In genomic region chr1:55479970-55480369, GRCh38 we compare ENCODE assay signal across 20 cellular contexts.
A peak's percentile ranks its signal among the peaks of the same experiment; 100 is the strongest.
DNase-seq lines count a peak whose midpoint lies in the region; ATAC-seq, FAIRE-seq and TF ChIP-seq lines count a peak whose summit lies in the region.
"Had no signal": no experiment of that assay in that cellular context is flagged by ENCODE, and none has a peak within 500 bp of the region (broad histone marks: within the 10 kb centered on the region; RNA-seq: fewer than 3 reads in every experiment).

No MANE protein-coding gene starts in this region.

- no peaks in the 10 kb centered on the region for H3K9me3 Mint-ChIP-seq in activated T-helper 1 cell treated with anti-CD3 and anti-CD28 coated beads, Interleukin-12 subunit alpha, Interleukin-12 subunit beta, Interleukin-2, Interleukin-4 antibody, amounts not matched to agents 30 ng/mL and 10 ng/mL and 1 ng/mL, durations not matched to agents 14 hours and 24 hours and 36 hours
- H3K9me3 Mint-ChIP-seq: CD14-positive monocyte had no signal

- no peak for DNase-seq in A549 (ENCODE audit: low read depth in 1 of 2, low spot score in 1 of 2)
- DNase-seq in NCI-H82 (lab: John Stamatoyannopoulos, UW): peak; percentile 42
- DNase-seq in K562 (ENCODE audit: extremely low read depth in 1 of 4, low spot score in 3 of 4): no peak
- no peak for DNase-seq in osteoblast (ENCODE audit: insufficient read length, low spot score, missing footprints)
- DNase-seq in NCI-H345 treated with DMSO at 0.1 percent for 48 hours (lab: John Stamatoyannopoulos, UW; ENCODE audit: unreplicated experiment): no peak
- no peak for DNase-seq in left lung
- no peak for DNase-seq in activated T-helper 1 cell treated with anti-CD3 and anti-CD28 coated beads, Interleukin-12 subunit alpha, Interleukin-12 subunit beta, Interleukin-2, Interleukin-4 antibody, amounts not matched to agents 30 ng/mL and 10 ng/mL and 1 ng/mL, durations not matched to agents 14 hours and 24 hours and 36 hours (ENCODE audit: low spot score)
- DNase-seq: EL, GF-D8, NCI-H1105, NCI-H146, NCI-H2029, NCI-H2227 treated with DMSO at 0.1 percent for 48 hours, NCI-H510A treated with DMSO at 0.1 percent for 48 hours, NCI-H774, PC-3, SHP77 had no signal

- H3K4me2 ChIP-seq in A549 (no peak overlapping the region), K562 (ENCODE audit: insufficient read depth, low read length) (no peak overlapping the region), osteoblast (ENCODE audit: insufficient read depth, low read length) (no peak overlapping the region)

- H3K4me1 ChIP-seq in A549 (peaks cover 20% of the 10 kb centered on the region), K562 (replicated peaks in 1 of 2; ENCODE audit: control insufficient read depth in 2 of 2, insufficient read depth in 2 of 2, low read length in 2 of 2) (peaks cover 4 to 5% of the 10 kb centered on the region in 2 experiments; a peak in 4 of 5 replicates), osteoblast (ENCODE audit: insufficient read depth, low read length) (peaks cover 6% of the 10 kb centered on the region), left lung (peaks cover 4 to 16% of the 10 kb centered on the region in 2 donors)

- H4K20me1 ChIP-seq in K562 (replicated peaks; ENCODE audit: control insufficient read depth, insufficient read depth, low read length) (no peaks in the 10 kb centered on the region), osteoblast (ENCODE audit: insufficient read depth, low read length) (no peaks in the 10 kb centered on the region)

- no TSS peak for BruUV-seq in K562 (replicated peaks; lab: Mats Ljungman, UMichigan)

- H3K4me3 Mint-ChIP-seq in activated T-helper 1 cell treated with anti-CD3 and anti-CD28 coated beads, Interleukin-12 subunit alpha, Interleukin-12 subunit beta, Interleukin-2, Interleukin-4 antibody, amounts not matched to agents 30 ng/mL and 10 ng/mL and 1 ng/mL, durations not matched to agents 14 hours and 24 hours and 36 hours: no peak overlapping the region
- H3K4me3 Mint-ChIP-seq: B cell, CD14-positive monocyte had no signal

- no peak for FAIRE-seq in A549 (lab: Jason Lieb, UNC)
- FAIRE-seq in K562 (lab: Jason Lieb, UNC): no peak
- FAIRE-seq: A204.1 had no signal

- H2AFZ ChIP-seq in K562 (ENCODE audit: low read depth, low read length) (no peak overlapping the region), osteoblast (ENCODE audit: low read length) (peak overlapping the region; percentile 0)

- H3K27me3 ChIP-seq in K562 (ENCODE audit: control insufficient read depth in 2 of 2, insufficient read depth in 2 of 2, low read length in 2 of 2) (no peaks in the 10 kb centered on the region), osteoblast (ENCODE audit: insufficient read depth, low read length) (no peaks in the 10 kb centered on the region), left lung (no peaks in the 10 kb centered on the region)

- TF ChIP-seq RAD21 in A549 (conservative IDR thresholded peaks at IDR 0.05 in 1 of 2, IDR thresholded peaks at IDR 0.05 in 1 of 2) (no peak), K562 (CRISPR knock-in tag; conservative IDR thresholded peaks at IDR 0.05 in 1 of 2, IDR thresholded peaks at IDR 0.05 in 1 of 2) (no peak)

- intact Hi-C loops in K562 (cut with micrococcal nuclease) (loop anchor here (5.0 kb wide), 1 partner anchor 193 kb away; no protein-coding TSS in a partner anchor), left lung (cut with DNase I) (no loop called here)
- intact Hi-C loops in activated T-helper 1 cell treated with anti-CD3 and anti-CD28 coated beads, Interleukin-12 subunit alpha, Interleukin-12 subunit beta, Interleukin-2, Interleukin-4 antibody, amounts not matched to agents 30 ng/mL and 10 ng/mL and 1 ng/mL, durations not matched to agents 14 hours and 24 hours and 36 hours (cut with micrococcal nuclease): no loop called here

- TF ChIP-seq POLR2A in A549 (IDR thresholded peaks at IDR 0.05; ENCODE audit: low read length): no peak
- TF ChIP-seq POLR2A in K562 (conservative IDR thresholded peaks at IDR 0.05): no peak

- H3K9ac ChIP-seq in K562 (ENCODE audit: insufficient read depth in 1 of 2, low read depth in 2 of 2, low read length in 2 of 2): no peak overlapping the region

- no peaks in the 10 kb centered on the region for H3K9me1 ChIP-seq in K562 (ENCODE audit: control insufficient read depth, insufficient read depth, low read length)

- no peaks in the 10 kb centered on the region for H3K36me3 ChIP-seq in K562 (ENCODE audit: control insufficient read depth, insufficient read depth, low read length)
- no peaks in the 10 kb centered on the region for H3K36me3 ChIP-seq in osteoblast (ENCODE audit: insufficient read depth, low read length)
- no peaks in the 10 kb centered on the region for H3K36me3 ChIP-seq in left lung

- TF ChIP-seq CTCF in A549 (IDR thresholded peaks at IDR 0.05) (no peak), K562 (IDR thresholded peaks at IDR 0.05 in 2 of 3, conservative IDR thresholded peaks at IDR 0.05 in 1 of 3; ENCODE audit: insufficient read depth in 2 of 3, low read depth in 1 of 3, low read length in 3 of 3) (no peak), osteoblast (IDR thresholded peaks at IDR 0.05; ENCODE audit: extremely low read depth, low read depth, low read length) (no peak), left lung (IDR thresholded peaks at IDR 0.05) (no peak)

- no peaks in the 10 kb centered on the region for H3K4me1 Mint-ChIP-seq in activated T-helper 1 cell treated with anti-CD3 and anti-CD28 coated beads, Interleukin-12 subunit alpha, Interleukin-12 subunit beta, Interleukin-2, Interleukin-4 antibody, amounts not matched to agents 30 ng/mL and 10 ng/mL and 1 ng/mL, durations not matched to agents 14 hours and 24 hours and 36 hours (ENCODE audit: low read depth)
- H3K4me1 Mint-ChIP-seq: B cell, CD14-positive monocyte had no signal

- peaks cover 4% of the 10 kb centered on the region; the same call in 1 of the 3 replicates for H3K9me3 ChIP-seq in A549
- H3K9me3 ChIP-seq in K562 (replicated peaks; ENCODE audit: control insufficient read depth, insufficient read depth, low read depth, low read length): no peaks in the 10 kb centered on the region
- H3K9me3 ChIP-seq in osteoblast (ENCODE audit: low read depth, low read length): no peaks in the 10 kb centered on the region
- H3K9me3 ChIP-seq in left lung: no peaks in the 10 kb centered on the region

- H3K27ac ChIP-seq in A549 (peak overlapping the region; percentile 27 to 56; a peak in 2 of 6 replicates), K562 (ENCODE audit: extremely low read depth, low read depth, low read length) (no peak overlapping the region), osteoblast (ENCODE audit: low read depth, low read length) (no peak overlapping the region), left lung (no peak overlapping the region)

- CTCF ChIA-PET in A549 (lab: Yijun Ruan, JAX): interaction anchor here (1.0 kb wide), 1 partner anchor 24 kb away, joined by 4 read pairs; no protein-coding TSS in a partner anchor
- CTCF ChIA-PET in K562 (lab: Yijun Ruan, JAX; ENCODE audit: low intra/inter-chr PET ratio): no interaction called here

- H3K27ac Mint-ChIP-seq in activated T-helper 1 cell treated with anti-CD3 and anti-CD28 coated beads, Interleukin-12 subunit alpha, Interleukin-12 subunit beta, Interleukin-2, Interleukin-4 antibody, amounts not matched to agents 30 ng/mL and 10 ng/mL and 1 ng/mL, durations not matched to agents 14 hours and 24 hours and 36 hours: no peak overlapping the region
- H3K27ac Mint-ChIP-seq: B cell, CD14-positive monocyte had no signal

- ATAC-seq in A549: no peak
- no peak for ATAC-seq in K562
- no peak for ATAC-seq in left lung
- ATAC-seq: PC-3 had no signal

- H3K4me3 ChIP-seq in A549: no peak overlapping the region
- H3K4me3 ChIP-seq in K562: no peak overlapping the region
- no peak overlapping the region for H3K4me3 ChIP-seq in osteoblast (ENCODE audit: insufficient read depth, low read length)
- H3K4me3 ChIP-seq in left lung: no peak overlapping the region

- in situ Hi-C loops in K562 (cut with MboI): loop anchor here (5.0 to 10.0 kb wide), 2 partner anchors 53 to 105 kb away; no protein-coding TSS in a partner anchor

- no peaks in the 10 kb centered on the region for H3K36me3 Mint-ChIP-seq in activated T-helper 1 cell treated with anti-CD3 and anti-CD28 coated beads, Interleukin-12 subunit alpha, Interleukin-12 subunit beta, Interleukin-2, Interleukin-4 antibody, amounts not matched to agents 30 ng/mL and 10 ng/mL and 1 ng/mL, durations not matched to agents 14 hours and 24 hours and 36 hours (ENCODE audit: low read depth)
- H3K36me3 Mint-ChIP-seq: CD14-positive monocyte had no signal

- H3K79me2 ChIP-seq in K562 (ENCODE audit: control insufficient read depth, insufficient read depth, low read length): no peaks in the 10 kb centered on the region
- no peaks in the 10 kb centered on the region for H3K79me2 ChIP-seq in osteoblast (ENCODE audit: insufficient read depth, low read length)

- POLR2A ChIA-PET in A549 (lab: Yijun Ruan, JAX): no interaction called here
- POLR2A ChIA-PET in K562 (lab: Yijun Ruan, JAX): no interaction called here

- H3K27me3 Mint-ChIP-seq in activated T-helper 1 cell treated with anti-CD3 and anti-CD28 coated beads, Interleukin-12 subunit alpha, Interleukin-12 subunit beta, Interleukin-2, Interleukin-4 antibody, amounts not matched to agents 30 ng/mL and 10 ng/mL and 1 ng/mL, durations not matched to agents 14 hours and 24 hours and 36 hours (ENCODE audit: insufficient read depth): peaks cover 11% of the 10 kb centered on the region

- TF ChIP-seq EP300 in A549 (IDR thresholded peaks at IDR 0.05) (no peak), K562 (IDR thresholded peaks at IDR 0.05; ENCODE audit: low read length) (no peak)

TF ChIP-seq in A549, 52 proteins besides CTCF, POLR2A, EP300 and RAD21 (continues in another document):
- TF ChIP-seq TP53 (CRISPR knock-in tag; IDR thresholded peaks at IDR 0.05): no peak
- no peak for TF ChIP-seq KDM1A (IDR thresholded peaks at IDR 0.05; ENCODE audit: low read depth)
- no peak for TF ChIP-seq MAFK (IDR thresholded peaks at IDR 0.05; ENCODE audit: partially characterized antibody)
- no peak for TF ChIP-seq RNF2 (IDR thresholded peaks at IDR 0.05; ENCODE audit: borderline replicate concordance, low read depth)

TF ChIP-seq in K562, 482 proteins besides CTCF, POLR2A, EP300 and RAD21 (continues in another document):
- no peak for TF ChIP-seq RBM39 (optimal IDR thresholded peaks at IDR 0.05; ENCODE audit: low read depth, low read length)
- TF ChIP-seq MLLT1 (IDR thresholded peaks at IDR 0.05): peak in 1 of 2 experiments; percentile 66; a peak in 1 of 4 replicates
- TF ChIP-seq ZFPM2 (CRISPR knock-in tag; IDR thresholded peaks at IDR 0.05): no peak

Comparison
In these comparisons a context has a peak if more than half of its experiments do, and no peak if none do; other contexts are left out.
1. H3K27ac ChIP-seq: peak in A549 (2 of 2); none in K562 (single experiment), osteoblast (single experiment) and left lung (0 of 2).